In genomic region chr1:100200060-100200459, GRCh38 we compare ENCODE assay signal across 1 cellular context. TPM values are rescaled to one million over a fixed set of nuclear protein-coding genes. Genes with fewer than 3 reads are reported as not detected.
"Had no signal": no experiment of that assay in that cellular context is flagged by ENCODE, and none has a peak within 500 bp of the region (broad histone marks: within the 10 kb centered on the region; RNA-seq: fewer than 3 reads in every experiment).

No MANE protein-coding gene starts in this region.

RNA-seq across cellular contexts. Expression of gene LRRC39, which starts 22.0 kb away (rescaled TPM):
- total RNA-seq: HT1080 had no signal
